In genomic region chr18:41719808-41720207, GRCh38 we compare ENCODE assay signal across 13 cellular contexts.
DNase-seq lines count a peak whose midpoint lies in the region; TF ChIP-seq lines count a peak whose summit lies in the region.
"Had no signal": no experiment of that assay in that cellular context is flagged by ENCODE, and none has a peak within 500 bp of the region (broad histone marks: within the 10 kb centered on the region; RNA-seq: fewer than 3 reads in every experiment).

No MANE protein-coding gene starts in this region.

- H3K27ac Mint-ChIP-seq in endothelial cell (ENCODE audit: unreplicated experiment), result no peak overlapping the region
- H3K27ac Mint-ChIP-seq: CD14-positive monocyte, HFFc6 had no signal

- H3K27me3 ChIP-seq in brain microvascular endothelial cell (replicated peaks), result no peaks in the 10 kb centered on the region

- in situ Hi-C loops in brain microvascular endothelial cell (cut with HindIII; ENCODE audit: low pct_ligation_motif_present, low sequenced_read_pairs), result no loop called here

- H3K4me3 ChIP-seq in brain microvascular endothelial cell (ENCODE audit: low read depth, low read length), result no peak overlapping the region

- no peaks in the 10 kb centered on the region for H3K36me3 ChIP-seq in brain microvascular endothelial cell (replicated peaks)

- no peaks in the 10 kb centered on the region for H3K9me3 Mint-ChIP-seq in endothelial cell (ENCODE audit: unreplicated experiment)
- H3K9me3 Mint-ChIP-seq: HFFc6 had no signal

- DNase-seq in NCI-H226 (peak; percentile 83), brain microvascular endothelial cell (peak; percentile 18), iris pigment epithelial cell (ENCODE audit: low read depth) (peak; percentile 27), NCI-H1436 treated with DMSO at 0.1 percent for 48 hours (lab: John Stamatoyannopoulos, UW) (no peak), DMS 273 (lab: John Stamatoyannopoulos, UW; ENCODE audit: unreplicated experiment) (no peak), endothelial cell (ENCODE audit: low spot score) (no peak)
- DNase-seq: Caco-2; CD8-positive, alpha-beta memory T cell; DMS53; GF-D8; HCEC 1CT; HFFc6 had no signal

- H3K36me3 Mint-ChIP-seq in endothelial cell (ENCODE audit: low read depth, unreplicated experiment), result no peaks in the 10 kb centered on the region
- H3K36me3 Mint-ChIP-seq: CD14-positive monocyte; CD8-positive, alpha-beta memory T cell had no signal

- no peaks in the 10 kb centered on the region for H3K4me1 Mint-ChIP-seq in endothelial cell (ENCODE audit: unreplicated experiment)
- H3K4me1 Mint-ChIP-seq: CD14-positive monocyte; CD8-positive, alpha-beta memory T cell had no signal

- H3K4me3 Mint-ChIP-seq in endothelial cell (ENCODE audit: unreplicated experiment), result no peak overlapping the region
- H3K4me3 Mint-ChIP-seq: CD14-positive monocyte; CD8-positive, alpha-beta memory T cell; HFFc6 had no signal

- no peak overlapping the region for H3K27ac ChIP-seq in brain microvascular endothelial cell

- TF ChIP-seq CTCF in brain microvascular endothelial cell (IDR thresholded peaks at IDR 0.05; ENCODE audit: low read depth, low read length, missing control alignments) (no peak), endothelial cell (IDR thresholded peaks at IDR 0.05; ENCODE audit: unreplicated experiment) (no peak)

- no peaks in the 10 kb centered on the region for H3K27me3 Mint-ChIP-seq in endothelial cell (ENCODE audit: unreplicated experiment)

Comparison
In these comparisons a context has a peak if more than half of its experiments do, and no peak if none do; other contexts are left out.
1. DNase-seq: peak in NCI-H226 (single experiment), brain microvascular endothelial cell (single experiment) and iris pigment epithelial cell (single experiment); none in NCI-H1436 treated with DMSO at 0.1 percent for 48 hours (single experiment), DMS 273 (single experiment) and endothelial cell (single experiment).